ENCODE assay signal across 8 cellular contexts in the genomic region with DNA sequence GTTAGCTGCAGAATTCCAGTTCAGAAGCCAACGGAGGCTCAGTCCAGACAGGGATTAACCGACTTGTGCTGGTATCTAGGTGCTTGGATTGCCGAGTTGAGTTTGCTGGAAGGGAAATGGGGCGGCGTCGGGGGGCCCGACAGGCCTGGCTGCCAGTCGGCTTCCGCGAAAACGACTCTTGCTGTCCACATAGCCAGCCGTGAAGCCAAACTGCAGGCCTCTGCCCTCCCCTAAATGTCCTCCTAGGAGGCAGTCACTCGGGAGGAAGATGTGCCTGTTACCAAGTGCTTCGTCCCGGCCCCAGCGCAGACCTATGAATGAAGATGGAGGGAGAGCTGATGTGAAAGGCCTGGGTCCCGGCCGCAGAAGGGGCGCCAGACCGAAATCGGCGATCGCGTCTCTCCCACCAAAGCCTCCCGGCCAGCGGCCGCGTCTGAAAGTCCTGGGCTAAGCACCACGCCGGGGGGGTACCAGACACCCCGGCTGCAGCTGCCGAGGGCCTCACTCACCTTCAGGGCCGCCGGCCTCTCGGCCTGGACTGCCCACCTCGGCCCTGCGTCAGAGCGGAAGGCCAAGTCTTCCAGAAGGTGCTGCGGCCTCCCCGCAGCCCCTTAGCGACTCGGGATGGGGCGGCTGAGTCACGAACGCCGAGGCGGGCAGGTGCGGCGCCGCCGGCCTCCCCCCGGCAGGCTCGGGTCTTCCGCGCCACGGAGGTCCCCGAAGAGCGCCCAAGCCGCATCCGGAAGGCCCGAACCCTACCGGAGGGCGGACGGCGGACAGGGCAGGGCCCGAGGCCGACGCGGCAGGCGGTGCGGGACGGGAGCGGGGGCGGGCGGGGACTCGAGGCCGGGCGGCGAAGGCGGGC. TPM values are rescaled to one million over a fixed set of nuclear protein-coding genes. Genes with fewer than 3 reads are reported as not detected.
DNase-seq lines count a peak whose midpoint lies in the region; ATAC-seq and TF ChIP-seq lines count a peak whose summit lies in the region.

No MANE protein-coding gene starts in this region.

- peak overlapping the region; percentile 82 for H3K27ac ChIP-seq in neutrophil

- peak overlapping the region; percentile 80 for H3K4me3 ChIP-seq in BE2C (ENCODE audit: low read depth, low read length)
- H3K4me3 ChIP-seq in fibroblast of mammary gland (ENCODE audit: control insufficient read depth, low read depth, low read length) = peak overlapping the region; percentile 86
- H3K4me3 ChIP-seq in neutrophil (ENCODE audit: low read depth in 1 of 2, low read length in 1 of 2) = peak overlapping the region; percentile 71 to 94

- TF ChIP-seq CTCF in BE2C (IDR thresholded peaks at IDR 0.05; ENCODE audit: low read depth, low read length) (no peak), fibroblast of mammary gland (conservative IDR thresholded peaks at IDR 0.05; ENCODE audit: control insufficient read depth, insufficient read depth, low read depth, low read length) (no peak), neutrophil (IDR thresholded peaks at IDR 0.05) (no peak)

- H3K4me1 ChIP-seq in BE2C = peaks cover 11% of the 10 kb centered on the region; the same call in 1 of the 2 replicates
- H3K4me1 ChIP-seq in neutrophil (ENCODE audit: control insufficient read depth in 1 of 2, insufficient read depth in 1 of 2, low read depth in 1 of 2, low read length in 1 of 2) = peaks cover 59 to 61% of the 10 kb centered on the region in 2 experiments

- H3K9me3 ChIP-seq in BE2C = no peaks in the 10 kb centered on the region
- no peaks in the 10 kb centered on the region for H3K9me3 ChIP-seq in neutrophil

- H3K36me3 ChIP-seq in BE2C (peaks cover 49% of the 10 kb centered on the region), neutrophil (no peaks in the 10 kb centered on the region)

- DNase-seq in BE2C (peak; percentile 26), LHCN-M2 (ENCODE audit: low read depth) (peak; percentile 38), fibroblast of mammary gland (ENCODE audit: low read depth) (peak; percentile 21), ecto neural progenitor cell (ENCODE audit: low spot score) (no peak), OCI-M2 (lab: John Stamatoyannopoulos, UW; ENCODE audit: unreplicated experiment) (no peak)
- DNase-seq in activated T-cell treated with anti-CD3 and anti-CD28 coated beads, Interleukin-2, amount 50 U/mL, for 48 hours = peak; percentile 52 to 61

- peak; percentile 5 for ATAC-seq in GM19467 (IDR thresholded peaks at IDR 0.05; ENCODE audit: unreplicated experiment)

- no peaks in the 10 kb centered on the region for H3K27me3 ChIP-seq in BE2C
- no peaks in the 10 kb centered on the region for H3K27me3 ChIP-seq in neutrophil

RNA-seq across cellular contexts. Expression of a gene that starts 7.5 kb away (rescaled TPM):
- polyA plus RNA-seq in BE2C (2012; ENCODE audit: insufficient read depth, insufficient read length, low read depth) = 101 TPM
- 38.9 and 51.5 TPM in 2 replicates for total RNA-seq in LHCN-M2 (2014; rRNA removed)
- polyA plus RNA-seq in LHCN-M2 (2012) = 30.5 TPM

RNA-seq across cellular contexts. Expression of a gene that starts 9.5 kb away (rescaled TPM):
- polyA plus RNA-seq in BE2C (2012; ENCODE audit: insufficient read depth, insufficient read length, low read depth) = 44.4 TPM
- total RNA-seq in LHCN-M2 (2014; rRNA removed) = 10.4 and 13.4 TPM in 2 replicates
- polyA plus RNA-seq in LHCN-M2 (2012) = 41.2 TPM

RNA-seq across cellular contexts. Expression of a gene that starts 13.0 kb away (rescaled TPM):
- 123 TPM for polyA plus RNA-seq in BE2C (2012; ENCODE audit: insufficient read depth, insufficient read length, low read depth)
- 7.6 and 9.3 TPM in 2 replicates for total RNA-seq in LHCN-M2 (2014; rRNA removed)
- polyA plus RNA-seq in LHCN-M2 (2012) = 6.9 TPM

RNA-seq across cellular contexts. Expression of a gene that starts 26.6 kb away (rescaled TPM):
- polyA plus RNA-seq in BE2C (2012; ENCODE audit: insufficient read depth, insufficient read length, low read depth) = 42.5 TPM
- total RNA-seq in LHCN-M2 (2014; rRNA removed) = 22.3 and 25.1 TPM in 2 replicates
- 36.8 TPM for polyA plus RNA-seq in LHCN-M2 (2012)

RNA-seq across cellular contexts. Expression of a gene that starts 27.2 kb away (rescaled TPM):
- polyA plus RNA-seq in BE2C (2012; ENCODE audit: insufficient read depth, insufficient read length, low read depth) = 84.1 TPM
- total RNA-seq in LHCN-M2 (2014; rRNA removed) = 9.0 and 11.1 TPM in 2 replicates
- 7.4 TPM for polyA plus RNA-seq in LHCN-M2 (2012)

Comparison
In these comparisons a context has a peak if more than half of its experiments do, and no peak if none do; other contexts are left out.
1. DNase-seq: peak in BE2C (single experiment), LHCN-M2 (single experiment), activated T-cell treated with anti-CD3 and anti-CD28 coated beads, Interleukin-2, amount 50 U/mL, for 48 hours (2 of 2) and fibroblast of mammary gland (single experiment); none in ecto neural progenitor cell (single experiment) and OCI-M2 (single experiment).
2. Peak in every context shown above with its lines, with median percentiles within 50 percentile points of each other: H3K4me3 ChIP-seq.